Comparison of ENCODE assay signal across 28 cellular contexts in the genomic region with DNA sequence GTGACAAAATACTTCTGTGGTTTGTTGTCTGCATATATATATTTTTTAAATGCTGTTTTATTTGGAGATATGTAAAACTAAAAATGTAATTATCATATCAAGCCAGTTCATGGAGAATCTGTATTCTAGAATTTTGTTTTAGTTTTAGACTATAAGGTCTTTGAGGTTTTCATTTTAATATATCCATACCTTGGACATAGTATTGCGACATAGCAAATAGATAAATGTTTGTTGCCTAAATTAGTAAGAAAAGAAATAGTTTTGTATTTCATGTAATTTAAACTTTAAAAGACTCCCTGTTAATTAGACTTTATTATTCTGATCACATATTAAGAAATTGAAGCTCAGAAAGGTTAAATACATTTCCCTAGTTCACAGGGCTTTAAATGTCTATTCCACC.
"Had no signal": no experiment of that assay in that cellular context is flagged by ENCODE, and none has a peak within 500 bp of the region (broad histone marks: within the 10 kb centered on the region; RNA-seq: fewer than 3 reads in every experiment).

No MANE protein-coding gene starts in this region.

- DNase-seq: natural killer cell; occipital lobe; ovary; posterior cingulate gyrus; psoas muscle; right cardiac atrium; spleen; stimulated activated CD4-positive, alpha-beta T cell treated with anti-CD3 and anti-CD28 coated beads, Interleukin-12 subunit alpha, Interleukin-12 subunit beta, amount 100 ng/mL, for 4 hours; stimulated activated CD4-positive, alpha-beta T cell treated with anti-CD3 and anti-CD28 coated beads, Interleukin-1b, Interleukin-23, amount 100 ng/mL, for 48 hours; stimulated activated CD4-positive, alpha-beta T cell treated with anti-CD3 and anti-CD28 coated beads, Interleukin-4, amount 100 ng/mL, for 1 hour; stimulated activated CD4-positive, alpha-beta T cell treated with anti-CD3 and anti-CD28 coated beads, Interleukin-4, amount 100 ng/mL, for 4 hours; stimulated activated CD8-positive, alpha-beta memory T cell treated with anti-CD3 and anti-CD28 coated beads, Interleukin-4, amount 100 ng/mL, for 48 hours; stimulated activated naive CD4-positive, alpha-beta T cell; stimulated activated naive CD8-positive, alpha-beta T cell treated with anti-CD3 and anti-CD28 coated beads, Interleukin-15, amount 100 ng/mL, for 72 hours; stimulated activated naive CD8-positive, alpha-beta T cell treated with anti-CD3 and anti-CD28 coated beads, Interleukin-15, Interleukin-2, amounts not matched to agents 100 U/mL and 50 U/mL, for 24 hours; substantia nigra; testis; tibial artery; transverse colon; upper lobe of right lung; uterus had no signal

- H3K79me2 ChIP-seq: parathyroid adenoma had no signal

- H2AFZ ChIP-seq: neural progenitor cell, parathyroid adenoma had no signal

- H3K9ac ChIP-seq: neural progenitor cell, parathyroid adenoma had no signal

- H3K4me2 ChIP-seq: smooth muscle cell had no signal

- H3K27me3 ChIP-seq: ovary, spleen, suprapubic skin, testis, tibial artery, transverse colon, upper lobe of right lung, uterus had no signal

- H3K36me3 ChIP-seq: neural progenitor cell, ovary, spleen, suprapubic skin, tibial artery, transverse colon, upper lobe of right lung, uterus had no signal

- ATAC-seq: natural killer cell; psoas muscle; right cardiac atrium; sciatic nerve; stimulated activated memory B cell treated with anti-CD40 and anti-IgM and Interleukin-4, amounts not matched to agents 10 μg/mL and 1 μg/mL and 100 μg/mL, for 72 hours; stimulated activated naive CD8-positive, alpha-beta T cell treated with anti-CD3 and anti-CD28 coated beads, Interleukin-15, amount 100 ng/mL, for 72 hours; stimulated activated naive CD8-positive, alpha-beta T cell treated with anti-CD3 and anti-CD28 coated beads, Interleukin-15, Interleukin-2, amounts not matched to agents 100 U/mL and 50 U/mL, for 24 hours; upper lobe of right lung had no signal

- H3K27ac ChIP-seq: neural progenitor cell, ovary, parathyroid adenoma, psoas muscle, skin epidermis, spleen, suprapubic skin, testis, tibial artery, transverse colon, upper lobe of right lung, uterus had no signal

- H3K4me1 ChIP-seq: parathyroid adenoma, psoas muscle, spleen, suprapubic skin, testis, tibial artery, upper lobe of right lung, uterus had no signal

- H3K9me3 ChIP-seq: ovary, psoas muscle, suprapubic skin, testis, tibial artery, transverse colon, upper lobe of right lung, uterus had no signal

- H3K4me3 ChIP-seq: neural progenitor cell, ovary, psoas muscle, skin epidermis, smooth muscle cell, spleen, suprapubic skin, testis, tibial artery, transverse colon, upper lobe of right lung, uterus had no signal
